Comparison of ENCODE assay signal across 22 cellular contexts in genomic region chr12:131112690-131113290, GRCh38.
DNase-seq lines count a peak whose midpoint lies in the region; TF ChIP-seq lines count a peak whose summit lies in the region.
"Had no signal": no experiment of that assay in that cellular context is flagged by ENCODE, and none has a peak within 500 bp of the region (broad histone marks: within the 10 kb centered on the region; RNA-seq: fewer than 3 reads in every experiment).

No MANE protein-coding gene starts in this region.

- TF ChIP-seq EP300 in sigmoid colon (IDR thresholded peaks at IDR 0.05): no peak

- peaks cover 55% of the 10 kb centered on the region for H3K4me1 ChIP-seq in BLaER1
- H3K4me1 ChIP-seq in GM23248 (ENCODE audit: insufficient read depth): peaks cover 29% of the 10 kb centered on the region
- peaks cover 0 to 11% (median 6%) of the 10 kb centered on the region in 4 donors for H3K4me1 ChIP-seq in sigmoid colon
- H3K4me1 ChIP-seq: BE2C, right lobe of liver had no signal

- H3K79me2 ChIP-seq in GM23248 (ENCODE audit: insufficient read depth): no peaks in the 10 kb centered on the region

- H3K9ac ChIP-seq in BLaER1: no peak overlapping the region; the same call in 1 of the 2 replicates
- peak overlapping the region; percentile 68 for H3K9ac ChIP-seq in GM23248
- H3K9ac ChIP-seq: neural progenitor cell had no signal

- H3K9me2 ChIP-seq in GM23248 (ENCODE audit: insufficient read depth): no peaks in the 10 kb centered on the region

- H3K27me3 Mint-ChIP-seq in brain: peaks cover 5% of the 10 kb centered on the region

- H3K27ac Mint-ChIP-seq in brain: peak overlapping the region in 3 of 5 experiments; percentile 28 to 90 (median 62)
- H3K27ac Mint-ChIP-seq: activated naive CD8-positive, alpha-beta T cell; mesothelial cell of epicardium had no signal

- H4K20me1 ChIP-seq in BLaER1 (no peaks in the 10 kb centered on the region), GM23248 (ENCODE audit: insufficient read depth) (no peaks in the 10 kb centered on the region)

- H3K4me3 ChIP-seq in BLaER1 (no peak overlapping the region), GM23248 (0 out of 2 replicates have a peak overlapping the region, but pooled peaks have one; percentile 16), sigmoid colon (no peak overlapping the region)
- H3K4me3 ChIP-seq: cardiac muscle cell, neural progenitor cell, right lobe of liver, SK-N-MC had no signal

- TF ChIP-seq CTCF in brain (conservative IDR thresholded peaks at IDR 0.05) (no peak), sigmoid colon (IDR thresholded peaks at IDR 0.05) (no peak)

- H3K36me3 ChIP-seq in BLaER1 (peaks cover 20% of the 10 kb centered on the region; the same call in 1 of the 2 replicates), GM23248 (ENCODE audit: low read depth) (no peaks in the 10 kb centered on the region), sigmoid colon (no peaks in the 10 kb centered on the region)
- H3K36me3 ChIP-seq: BE2C, neural progenitor cell, right lobe of liver had no signal

- H3K4me2 ChIP-seq in BLaER1 (peak overlapping the region; percentile 74), GM23248 (ENCODE audit: unreplicated experiment) (peak overlapping the region; percentile 62)
- H3K4me2 ChIP-seq: neural progenitor cell had no signal

- 13 to 18% methylated on average over 4 of the region's 4 CpGs for WGBS in GM23248 (ENCODE audit: low coverage in 1 of 2, low lambda C conversion rate in 2 of 2, missing lambda C conversion rate in 2 of 2), 2 experiments
- 35 to 67% methylated on average over 4 of the region's 4 CpGs for WGBS in sigmoid colon, 2 donors

- no peak overlapping the region for H3K4me3 Mint-ChIP-seq in brain
- H3K4me3 Mint-ChIP-seq: activated naive CD8-positive, alpha-beta T cell; mesothelial cell of epicardium had no signal

- peak overlapping the region; percentile 71 for H2AFZ ChIP-seq in GM23248
- H2AFZ ChIP-seq: neural progenitor cell had no signal

- no peak for TF ChIP-seq POLR2A in sigmoid colon (IDR thresholded peaks at IDR 0.05)

- no peaks in the 10 kb centered on the region for H3K36me3 Mint-ChIP-seq in brain
- H3K36me3 Mint-ChIP-seq: activated naive CD8-positive, alpha-beta T cell; mesothelial cell of epicardium; neural progenitor cell had no signal

- no peaks in the 10 kb centered on the region for H3K27me3 ChIP-seq in BLaER1
- H3K27me3 ChIP-seq in GM23248 (replicated peaks; ENCODE audit: insufficient read depth): no peaks in the 10 kb centered on the region
- H3K27me3 ChIP-seq in sigmoid colon: no peaks in the 10 kb centered on the region
- H3K27me3 ChIP-seq: BE2C, cardiac muscle cell, neural progenitor cell, right lobe of liver had no signal

- in situ Hi-C loops in GM23248 (cut with MboI): no loop called here

- H3K9me3 Mint-ChIP-seq in brain: peaks cover 0 to 9% (median 2%) of the 10 kb centered on the region in 5 experiments

- H3K4me1 Mint-ChIP-seq in brain: peaks cover 62% of the 10 kb centered on the region

- H3K27ac ChIP-seq in BLaER1 (no peak overlapping the region), GM23248 (peak overlapping the region; percentile 84), sigmoid colon (no peak overlapping the region), caudate nucleus (ENCODE audit: low read depth, low read length) (no peak overlapping the region)
- H3K27ac ChIP-seq: cardiac muscle cell, neural progenitor cell, right lobe of liver, SK-N-MC had no signal

- DNase-seq in GM23248 (peak; percentile 83), sigmoid colon (peak; percentile 48), caudate nucleus (lab: John Stamatoyannopoulos, UW) (no peak), GM19240 (ENCODE audit: insufficient read length, low spot score) (no peak)
- DNase-seq in stimulated activated CD4-positive, alpha-beta T cell treated with anti-CD3 and anti-CD28 coated beads, Interleukin-4, amount 100 ng/mL, for 24 hours: no peak
- DNase-seq: activated CD4-positive, alpha-beta T cell treated with anti-CD3 and anti-CD28 coated beads for 48 hours; BE2C; effector memory CD4-positive, alpha-beta T cell; IMR-90; islet precursor cell; NCI-H2029; NCI-H69; PC-3; substantia nigra had no signal

- H3K9me3 ChIP-seq in BLaER1 (no peaks in the 10 kb centered on the region), GM23248 (ENCODE audit: low read depth) (no peaks in the 10 kb centered on the region), sigmoid colon (no peaks in the 10 kb centered on the region)
- H3K9me3 ChIP-seq: BE2C, right lobe of liver had no signal

- intact Hi-C loops in sigmoid colon (cut with DNase I): no loop called here

- peaks cover 16% of the 10 kb centered on the region for H3F3A ChIP-seq in GM23248 (ENCODE audit: insufficient read depth)

Comparison
In these comparisons a context has a peak if more than half of its experiments do, and no peak if none do; other contexts are left out.
1. DNase-seq: peak in GM23248 (single experiment) and sigmoid colon (single experiment); none in caudate nucleus (0 of 61), stimulated activated CD4-positive, alpha-beta T cell treated with anti-CD3 and anti-CD28 coated beads, Interleukin-4, amount 100 ng/mL, for 24 hours (single experiment) and GM19240 (single experiment).